In the genomic region with DNA sequence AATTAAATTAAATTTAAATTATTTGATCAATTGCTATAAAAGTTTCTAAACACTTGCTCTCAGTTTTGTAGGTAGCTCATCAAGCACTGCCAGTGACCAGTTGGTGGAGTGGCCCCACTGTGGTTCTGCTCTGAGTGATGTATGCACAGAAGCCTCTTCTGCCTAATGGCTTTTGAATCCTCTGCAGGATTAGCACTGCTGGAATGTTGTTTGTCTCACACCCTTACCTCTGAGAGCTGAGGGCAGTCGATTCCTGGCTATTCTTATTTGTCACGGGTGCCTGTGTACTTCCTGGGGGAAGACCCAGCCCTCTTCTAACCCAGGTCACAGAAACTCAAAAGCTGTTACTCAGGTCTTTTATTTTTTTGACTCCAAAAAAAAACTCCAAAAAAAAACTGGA, we compare ENCODE assay signal across 20 cellular contexts. TPM values are rescaled to one million over a fixed set of nuclear protein-coding genes. Genes with fewer than 3 reads are reported as not detected.
DNase-seq lines count a peak whose midpoint lies in the region; ATAC-seq, FAIRE-seq and TF ChIP-seq lines count a peak whose summit lies in the region.
"Had no signal": no experiment of that assay in that cellular context is flagged by ENCODE, and none has a peak within 500 bp of the region (broad histone marks: within the 10 kb centered on the region; RNA-seq: fewer than 3 reads in every experiment).

No MANE protein-coding gene starts in this region.

- FAIRE-seq in GM12878 (lab: Jason Lieb, UNC), result no peak

- RAD21 ChIA-PET in GM12878 (lab: Charles Lee; ENCODE audit: unreplicated experiment), result interaction anchor here (0.8 to 1.9 kb wide), 6 partner anchors 9 to 125 kb away, joined by 3 to 6 read pairs (median 4); partner anchors contain the start of gene EHD3

- H3K9me3 ChIP-seq in GM12878 (replicated peaks; ENCODE audit: control insufficient read depth, insufficient read depth, low read length), result no peaks in the 10 kb centered on the region
- no peaks in the 10 kb centered on the region for H3K9me3 ChIP-seq in neural progenitor cell (ENCODE audit: low read depth)
- H3K9me3 ChIP-seq: adrenal gland, heart left ventricle, sigmoid colon, vagina had no signal

- no peak for TF ChIP-seq POLR2A in GM12878 (IDR thresholded peaks at IDR 0.05; ENCODE audit: low read depth, low read length)

- H3K4me1 ChIP-seq in GM12878 (ENCODE audit: control insufficient read depth, insufficient read depth, low read length) (peaks cover 4% of the 10 kb centered on the region; the same call in 1 of the 2 replicates), neural progenitor cell (peaks cover 15% of the 10 kb centered on the region)
- H3K4me1 ChIP-seq: adrenal gland, vagina had no signal

- H3K27ac ChIP-seq in GM12878 (ENCODE audit: control insufficient read depth, insufficient read depth), result no peak overlapping the region
- peak overlapping the region; percentile 71 for H3K27ac ChIP-seq in neural progenitor cell
- H3K27ac ChIP-seq: adrenal gland, heart left ventricle, sigmoid colon, vagina, WERI-Rb-1 had no signal

- peaks cover 4% of the 10 kb centered on the region for H3K27me3 Mint-ChIP-seq in neural progenitor cell (ENCODE audit: insufficient read depth, low read depth)
- H3K27me3 Mint-ChIP-seq: T-cell had no signal

- H3K4me2 ChIP-seq in GM12878 (ENCODE audit: control insufficient read depth, insufficient read depth) (no peak overlapping the region), neural progenitor cell (peak overlapping the region; percentile 27)

- DNase-seq in GM10248 (ENCODE audit: extremely low spot score) (no peak), GM12878 (ENCODE audit: low read depth, low spot score) (no peak), neural progenitor cell (ENCODE audit: low spot score) (peak; percentile 72), GOT3 (lab: John Stamatoyannopoulos, UW) (no peak), NCI-H748 (lab: John Stamatoyannopoulos, UW; ENCODE audit: unreplicated experiment) (no peak)
- DNase-seq: adrenal gland; central memory CD4-positive, alpha-beta T cell; effector CD4-positive, alpha-beta T cell; H9; heart left ventricle; Kasumi-1; NCI-H1105 treated with DMSO at 0.1 percent for 48 hours; NCI-H526 treated with DMSO at 0.1 percent for 48 hours; sigmoid colon; T-cell; WERI-Rb-1 had no signal

- TF ChIP-seq CTCF in GM10248 (IDR thresholded peaks at IDR 0.05; ENCODE audit: control extremely low read depth, extremely low read depth, low read depth, missing control alignments) (peak; percentile 22), GM12878 (IDR thresholded peaks at IDR 0.05 in 2 of 3, conservative IDR thresholded peaks at IDR 0.05 in 1 of 3; ENCODE audit: control insufficient read depth in 2 of 3, extremely low read depth in 1 of 3, insufficient read depth in 1 of 3, low read depth in 3 of 3, low read length in 3 of 3) (peak in 1 of 3 experiments; percentile 16; a peak in 2 of 6 replicates), neural progenitor cell (IDR thresholded peaks at IDR 0.05) (no peak)

- BruUV-seq in GM12878 (replicated peaks; lab: Mats Ljungman, UMichigan), result no TSS peak

- H3K27me3 ChIP-seq in GM12878 (replicated peaks in 1 of 2; ENCODE audit: control insufficient read depth in 2 of 2, insufficient read depth in 2 of 2, low read length in 1 of 2) (no peaks in the 10 kb centered on the region), neural progenitor cell (no peaks in the 10 kb centered on the region)
- H3K27me3 ChIP-seq: adrenal gland, heart left ventricle, sigmoid colon, vagina had no signal

- H3K4me3 ChIP-seq in GM12878, result no peak overlapping the region
- H3K4me3 ChIP-seq in neural progenitor cell, result no peak overlapping the region
- H3K4me3 ChIP-seq: adrenal gland, heart left ventricle, sigmoid colon, vagina had no signal

- no peaks in the 10 kb centered on the region for H3K36me3 ChIP-seq in GM12878 (ENCODE audit: control insufficient read depth in 2 of 2, insufficient read depth in 2 of 2, low read length in 1 of 2)
- no peaks in the 10 kb centered on the region for H3K36me3 ChIP-seq in neural progenitor cell
- H3K36me3 ChIP-seq: adrenal gland, heart left ventricle, sigmoid colon, vagina, WERI-Rb-1 had no signal

- no peaks in the 10 kb centered on the region for H3K9me3 Mint-ChIP-seq in neural progenitor cell
- H3K9me3 Mint-ChIP-seq: H9, T-cell had no signal

- SMC1A ChIA-PET in GM12878 (lab: Charles Lee; ENCODE audit: uncharacterized antibody, unreplicated experiment), result interaction anchor here (0.8 to 3.2 kb wide), 10 partner anchors 9 to 126 kb away, joined by 3 to 13 read pairs (median 4); partner anchors contain the start of genes CAPN14 and EHD3

- TF ChIP-seq EP300 in GM12878 (IDR thresholded peaks at IDR 0.05; ENCODE audit: borderline replicate concordance in 1 of 2, control insufficient read depth in 1 of 2, low read depth in 2 of 2, low read length in 2 of 2), result no peak

- H3K9ac ChIP-seq in GM12878 (ENCODE audit: control insufficient read depth, insufficient read depth, low read length) (no peak overlapping the region), neural progenitor cell (no peak overlapping the region)

- H3K79me2 ChIP-seq in GM12878 (ENCODE audit: control insufficient read depth, insufficient read depth, low read length) (no peaks in the 10 kb centered on the region), neural progenitor cell (ENCODE audit: low read depth) (no peaks in the 10 kb centered on the region)

- no peaks in the 10 kb centered on the region for H3K36me3 Mint-ChIP-seq in neural progenitor cell

- H4K20me1 ChIP-seq in GM12878 (ENCODE audit: control insufficient read depth, insufficient read depth), result no peaks in the 10 kb centered on the region
- no peaks in the 10 kb centered on the region for H4K20me1 ChIP-seq in neural progenitor cell (ENCODE audit: low read depth)

- TF ChIP-seq RAD21 in GM12878 (IDR thresholded peaks at IDR 0.05; ENCODE audit: insufficient read depth, low read depth, low read length), result no peak

- CTCF ChIA-PET in GM10248 (lab: Yijun Ruan, JAX) (interaction anchor here (0.9 to 2.8 kb wide), 6 partner anchors 9 to 86 kb away, joined by 4 to 10 read pairs (median 4); partner anchors contain the start of gene CAPN14), GM12878 (lab: Yijun Ruan, JAX) (interaction anchor here (0.7 to 4.2 kb wide), 6 partner anchors 9 to 125 kb away, joined by 3 to 25 read pairs (median 4); partner anchors contain the start of gene CAPN14)

- 0% methylated on average over 2 of the region's 2 CpGs for WGBS in GM12878 (ENCODE audit: insufficient coverage, insufficient replicate concordance, low lambda C conversion rate, missing lambda C conversion rate)

- peaks cover 7% of the 10 kb centered on the region for H3K4me1 Mint-ChIP-seq in neural progenitor cell
- H3K4me1 Mint-ChIP-seq: T-cell had no signal

- H3F3A ChIP-seq in neural progenitor cell (ENCODE audit: low read depth), result peaks cover 9% of the 10 kb centered on the region

- intact Hi-C loops in GM12878 (cut with micrococcal nuclease; ENCODE audit: unreplicated experiment), result no loop called here

- H3K27ac Mint-ChIP-seq in neural progenitor cell, result no peak overlapping the region
- H3K27ac Mint-ChIP-seq: T-cell had no signal

- ATAC-seq in GM21825 (IDR thresholded peaks at IDR 0.05; ENCODE audit: unreplicated experiment), result peak; percentile 68
- ATAC-seq in GM12878, result peak; percentile 83
- ATAC-seq in GM19324 (IDR thresholded peaks at IDR 0.05; ENCODE audit: low FRiP score, unreplicated experiment), result no peak
- ATAC-seq in GM18517 (IDR thresholded peaks at IDR 0.05; ENCODE audit: unreplicated experiment), result no peak
- ATAC-seq: T-cell had no signal

- POLR2A ChIA-PET in GM10248 (lab: Yijun Ruan, JAX) (no interaction called here), GM12878 (lab: Charles Lee) (interaction anchor here (0.9 to 1.4 kb wide), 3 partner anchors 9 to 45 kb away, joined by 3 to 4 read pairs (median 3); partner anchors contain the start of gene CAPN14)

- in situ Hi-C loops in GM12878 (cut with MboI), result no loop called here

- H2AFZ ChIP-seq in GM12878 (ENCODE audit: control insufficient read depth, low read depth, low read length) (no peak overlapping the region), neural progenitor cell (replicated peaks) (no peak overlapping the region)

- H3K4me3 Mint-ChIP-seq in neural progenitor cell, result no peak overlapping the region
- H3K4me3 Mint-ChIP-seq: H9, T-cell had no signal

RNA-seq across cellular contexts. Expression of gene CAPN14, which starts 9.5 kb away (rescaled TPM):
- total RNA-seq in GM12878 (2013; cell fraction: nucleolus; rRNA removed), result 2.8 and 3.2 TPM in 2 replicates
- total RNA-seq in GM12878 (2014; rRNA removed) (1.1 and 1.4 TPM in 2 replicates), GM12878 (2014; rRNA removed; fragmentation: Illumina TruSeq; extraction: Trizol) (1.3 and 1.4 TPM in 2 replicates), GM12878 (2021) (1.3 and 1.5 TPM in 2 replicates), neural progenitor cell (ENCODE audit: low replicate concordance) (0.04 and 0.19 TPM in 2 replicates)
- 0.16 TPM for polyA plus RNA-seq in GM12878 (2011; ENCODE audit: low read depth)
- polyA plus RNA-seq in GM12878 (2011; rRNA removed) (1.2 and 1.5 TPM in 2 replicates), GM12878 (2014; fragmentation: Illumina TruSeq; extraction: Trizol) (1.5 and 1.8 TPM in 2 replicates), GM12878 (2014; fragmentation: Nextera tagmentation; extraction: Ambion mirVana) (under 1 TPM; 0.08 to 0.22 TPM), GM12878 (2014; rRNA removed) (1.4 TPM in 2 replicates), GM12878 (2016; fragmentation: Nextera tagmentation; extraction: Ambion mirVana) (under 1 TPM; 0.64 to 0.72 TPM)
- polyA plus RNA-seq in GM12878 (2011; cell fraction: cytosol; rRNA removed), result 0.90 and 1.0 TPM in 2 replicates
- 2.1 and 2.2 TPM in 2 replicates for polyA plus RNA-seq in GM12878 (2011; cell fraction: nucleus; rRNA removed)
- polyA plus RNA-seq in GM12878 (2012), result 0.29 and 0.34 TPM in 2 replicates
- 1.2 and 1.4 TPM in 2 replicates for polyA minus RNA-seq in GM12878 (2011; rRNA and poly(A)+ RNA removed)
- 0.40 TPM in 1 of 2 replicates, not detected in the other for polyA minus RNA-seq in GM12878 (2011; cell fraction: cytosol; rRNA and poly(A)+ RNA removed)
- polyA minus RNA-seq in GM12878 (2011; cell fraction: nucleus; rRNA and poly(A)+ RNA removed), result 0.85 and 1.5 TPM in 2 replicates

RNA-seq across cellular contexts. Expression of gene EHD3, which starts 26.2 kb away (rescaled TPM):
- 4.6 and 4.9 TPM in 2 replicates for total RNA-seq in GM12878 (2013; cell fraction: nucleolus; rRNA removed)
- 10.0 and 10.2 TPM in 2 replicates for total RNA-seq in GM12878 (2014; rRNA removed)
- total RNA-seq in GM12878 (2014; rRNA removed; fragmentation: Illumina TruSeq; extraction: Trizol), result 6.9 and 7.1 TPM in 2 replicates
- 10.8 and 10.9 TPM in 2 replicates for total RNA-seq in GM12878 (2021)
- polyA plus RNA-seq in GM12878 (2011; ENCODE audit: low read depth), result 0.89 TPM
- polyA plus RNA-seq in GM12878 (2011; rRNA removed), result 3.4 and 6.1 TPM in 2 replicates
- 6.3 and 8.2 TPM in 2 replicates for polyA plus RNA-seq in GM12878 (2011; cell fraction: cytosol; rRNA removed)
- 3.3 and 4.2 TPM in 2 replicates for polyA plus RNA-seq in GM12878 (2011; cell fraction: nucleus; rRNA removed)
- 1.0 and 1.1 TPM in 2 replicates for polyA plus RNA-seq in GM12878 (2012)
- polyA plus RNA-seq in GM12878 (2014; fragmentation: Illumina TruSeq; extraction: Trizol), result 6.6 and 9.3 TPM in 2 replicates
- polyA plus RNA-seq in GM12878 (2014; fragmentation: Nextera tagmentation; extraction: Ambion mirVana), result 1 to 10 TPM; 1.1 to 1.5 TPM
- 9.4 and 9.8 TPM in 2 replicates for polyA plus RNA-seq in GM12878 (2014; rRNA removed)
- 1 to 10 TPM; 8.1 to 8.3 TPM for polyA plus RNA-seq in GM12878 (2016; fragmentation: Nextera tagmentation; extraction: Ambion mirVana)
- polyA minus RNA-seq in GM12878 (2011; rRNA and poly(A)+ RNA removed), result 8.9 and 9.0 TPM in 2 replicates
- 2.1 and 3.1 TPM in 2 replicates for polyA minus RNA-seq in GM12878 (2011; cell fraction: cytosol; rRNA and poly(A)+ RNA removed)
- 2.2 and 3.7 TPM in 2 replicates for polyA minus RNA-seq in GM12878 (2011; cell fraction: nucleus; rRNA and poly(A)+ RNA removed)
- total RNA-seq in neural progenitor cell (ENCODE audit: low replicate concordance), result 3.9 and 10.7 TPM in 2 replicates

Comparison
In these comparisons a context has a peak if more than half of its experiments do, and no peak if none do; other contexts are left out.
1. ATAC-seq: peak in GM21825 (single experiment) and GM12878 (single experiment); none in GM19324 (single experiment) and GM18517 (single experiment).